11 cellular contexts compared by ENCODE assay signal in the genomic region with DNA sequence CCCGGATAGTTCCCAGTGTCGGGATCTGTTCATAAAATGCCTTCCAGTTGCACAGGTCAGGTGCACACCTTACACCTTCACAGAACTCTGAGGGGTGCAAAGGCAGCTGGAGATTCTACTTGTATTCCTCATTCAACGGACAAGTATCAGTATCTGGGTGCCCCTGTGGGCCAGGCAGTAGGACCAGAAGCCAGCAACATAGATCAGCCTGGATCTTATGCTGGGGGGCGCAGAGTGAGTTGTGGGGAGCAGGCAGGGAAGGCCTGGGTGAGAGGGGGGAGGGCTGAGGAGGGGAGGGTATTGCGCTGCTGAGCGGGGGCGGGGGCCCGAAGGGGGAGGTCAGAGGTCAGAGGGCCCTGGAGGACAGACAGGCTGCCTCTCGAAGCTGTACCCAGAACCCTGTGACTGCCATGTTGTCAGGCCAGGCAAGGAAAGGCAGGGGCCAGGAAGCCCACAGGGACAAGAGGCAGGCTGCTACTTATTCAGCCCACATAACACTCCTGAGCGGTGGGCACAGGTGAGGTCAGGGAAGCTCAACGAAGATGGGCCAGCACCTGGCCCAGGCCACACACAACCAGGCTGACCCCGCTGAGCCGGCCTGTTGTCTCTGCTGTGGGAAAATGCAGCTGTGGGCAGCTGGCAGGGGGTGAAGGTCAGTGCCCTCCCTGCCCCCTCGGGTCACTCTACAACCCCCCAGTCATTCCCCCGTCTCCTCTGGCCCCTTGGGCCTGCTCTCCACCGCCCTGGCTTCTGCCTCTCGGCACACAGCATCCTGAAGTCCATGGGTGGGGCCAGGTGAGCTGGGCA. TPM values are rescaled to one million over a fixed set of nuclear protein-coding genes. Genes with fewer than 3 reads are reported as not detected.
DNase-seq lines count a peak whose midpoint lies in the region; ATAC-seq and TF ChIP-seq lines count a peak whose summit lies in the region.
"Had no signal": no experiment of that assay in that cellular context is flagged by ENCODE, and none has a peak within 500 bp of the region (broad histone marks: within the 10 kb centered on the region; RNA-seq: fewer than 3 reads in every experiment).

No MANE protein-coding gene starts in this region.

- no peak for DNase-seq in CD14-positive monocyte (ENCODE audit: low spot score)
- no peak for DNase-seq in HFFc6
- DNase-seq in astrocyte of the cerebellum (ENCODE audit: low read depth): no peak
- no peak for DNase-seq in NCI-H2107 (lab: John Stamatoyannopoulos, UW)
- DNase-seq: activated effector memory CD4-positive, alpha-beta T cell treated with anti-CD3 and anti-CD28 coated beads, Interleukin-2, amount 50 U/mL, for 16 hours; NCI-H187 had no signal

- peaks cover 22 to 25% (median 23%) of the 10 kb centered on the region in 3 donors for H3K27me3 Mint-ChIP-seq in CD14-positive monocyte (ENCODE audit: low read depth in 3 of 3)
- peaks cover 24% of the 10 kb centered on the region for H3K27me3 Mint-ChIP-seq in HFFc6 (ENCODE audit: insufficient read depth)
- H3K27me3 Mint-ChIP-seq in nephron (ENCODE audit: low read depth): peaks cover 43% of the 10 kb centered on the region

- ATAC-seq in GM18867 (IDR thresholded peaks at IDR 0.05; ENCODE audit: unreplicated experiment) (no peak), GM21717 (IDR thresholded peaks at IDR 0.05; ENCODE audit: unreplicated experiment) (no peak), GM21423 (IDR thresholded peaks at IDR 0.05; ENCODE audit: unreplicated experiment) (no peak)

- H3K4me3 Mint-ChIP-seq in CD14-positive monocyte (peak overlapping the region; percentile 94 to 95), HFFc6 (peak overlapping the region; percentile 71), nephron (peak overlapping the region; percentile 79 to 90 (median 85))

- peaks cover 4 to 11% of the 10 kb centered on the region in 2 donors for H3K36me3 Mint-ChIP-seq in CD14-positive monocyte
- H3K36me3 Mint-ChIP-seq in HFFc6 (ENCODE audit: low read depth): no peaks in the 10 kb centered on the region
- no peaks in the 10 kb centered on the region for H3K36me3 Mint-ChIP-seq in nephron (ENCODE audit: low read depth)

- H3K9me3 Mint-ChIP-seq in CD14-positive monocyte: peaks cover 0 to 4% (median 1%) of the 10 kb centered on the region in 7 donors
- no peaks in the 10 kb centered on the region for H3K9me3 Mint-ChIP-seq in HFFc6
- no peaks in the 10 kb centered on the region for H3K9me3 Mint-ChIP-seq in nephron

- H3K27ac Mint-ChIP-seq in CD14-positive monocyte (peak overlapping the region; percentile 77 to 95 (median 87)), HFFc6 (no peak overlapping the region), nephron (peak overlapping the region; percentile 13 to 49 (median 27))

- in situ Hi-C loops in astrocyte of the cerebellum (cut with HindIII; ENCODE audit: low sequenced_read_pairs): no loop called here

- peak overlapping the region; percentile 60 for H3K4me3 ChIP-seq in astrocyte of the cerebellum (ENCODE audit: low read depth, low read length)

- H3K4me1 Mint-ChIP-seq in CD14-positive monocyte (peaks cover 47% of the 10 kb centered on the region), HFFc6 (ENCODE audit: low read depth) (peaks cover 8% of the 10 kb centered on the region; the same call in 1 of the 2 replicates), nephron (peaks cover 15% of the 10 kb centered on the region)

- intact Hi-C loops in CD14-positive monocyte (cut with micrococcal nuclease): loop anchor here (5.0 kb wide), 2 partner anchors 41 to 171 kb away; no protein-coding TSS in a partner anchor

- TF ChIP-seq CTCF in CD14-positive monocyte (IDR thresholded peaks at IDR 0.05) (no peak), HFFc6 (IDR thresholded peaks at IDR 0.05) (no peak), astrocyte of the cerebellum (IDR thresholded peaks at IDR 0.05; ENCODE audit: low read depth, low read length, missing control alignments) (no peak), nephron (IDR thresholded peaks at IDR 0.05; ENCODE audit: unreplicated experiment in 3 of 3) (no peak)

RNA-seq across cellular contexts. Expression of a gene that starts 1.1 kb away (rescaled TPM):
- polyA plus RNA-seq in CD14-positive monocyte: 1 to 10 TPM; 7.0 to 8.8 TPM
- under 1 TPM; 0.27 to 1.00 (median 0.41) TPM for total RNA-seq in HFFc6 (2021; fragmentation: NEBNext Ultra II Directional; extraction: Animal tissue kit (Norgen Biotek cat#: 25700))

RNA-seq across cellular contexts. Expression of a gene that starts 1.7 kb away (rescaled TPM):
- 100 to 1,000 TPM; 244 to 280 TPM for polyA plus RNA-seq in CD14-positive monocyte
- 10 to 100 TPM; 11.0 to 16.3 (median 12.9) TPM for total RNA-seq in HFFc6 (2021; fragmentation: NEBNext Ultra II Directional; extraction: Animal tissue kit (Norgen Biotek cat#: 25700))

RNA-seq across cellular contexts. Expression of a gene that starts 3.2 kb away (rescaled TPM):
- under 1 TPM; 0.61 to 0.86 TPM for polyA plus RNA-seq in CD14-positive monocyte
- not detected for total RNA-seq in HFFc6 (2021; fragmentation: NEBNext Ultra II Directional; extraction: Animal tissue kit (Norgen Biotek cat#: 25700))

RNA-seq across cellular contexts. Expression of a gene that starts 18.0 kb away (rescaled TPM):
- polyA plus RNA-seq in CD14-positive monocyte: 10 to 100 TPM; 15.7 to 16.0 TPM
- total RNA-seq in HFFc6 (2021; fragmentation: NEBNext Ultra II Directional; extraction: Animal tissue kit (Norgen Biotek cat#: 25700)): 10 to 100 TPM; 36.8 to 47.4 (median 41.5) TPM

RNA-seq across cellular contexts. Expression of a gene that starts 26.3 kb away (rescaled TPM):
- polyA plus RNA-seq in CD14-positive monocyte: not detected
- not detected for total RNA-seq in HFFc6 (2021; fragmentation: NEBNext Ultra II Directional; extraction: Animal tissue kit (Norgen Biotek cat#: 25700))
- total RNA-seq: esophagus mucosa had no signal
